20 cellular contexts compared by ENCODE assay signal in the genomic region with DNA sequence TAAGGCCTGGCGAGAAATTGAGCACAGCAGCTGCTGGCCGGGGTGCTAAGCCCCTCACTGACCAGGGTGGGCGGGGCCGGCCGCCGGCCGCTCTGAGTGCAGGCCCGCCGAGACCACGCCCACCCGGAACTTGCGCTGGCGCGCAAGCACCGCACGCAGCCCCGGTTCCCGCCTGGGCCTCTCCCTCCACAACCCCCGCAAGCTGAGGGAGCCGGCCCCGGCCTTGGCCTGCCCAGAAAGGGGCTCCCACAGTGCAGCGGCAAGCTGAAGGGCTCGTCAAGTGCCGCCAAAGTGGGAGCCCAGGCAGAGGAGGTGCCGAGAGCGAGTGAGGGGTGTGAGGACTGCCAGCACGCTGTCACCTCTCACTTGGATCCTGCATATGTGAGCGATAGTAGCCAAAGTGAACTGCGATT.
DNase-seq lines count a peak whose midpoint lies in the region; ATAC-seq and TF ChIP-seq lines count a peak whose summit lies in the region.
"Had no signal": no experiment of that assay in that cellular context is flagged by ENCODE, and none has a peak within 500 bp of the region (broad histone marks: within the 10 kb centered on the region; RNA-seq: fewer than 3 reads in every experiment).

No MANE protein-coding gene starts in this region.

- no peak for TF ChIP-seq CTCF in heart left ventricle (IDR thresholded peaks at IDR 0.05)

- H3K9ac ChIP-seq in iPS-15b (ENCODE audit: low read depth, low read length): no peak overlapping the region
- H3K9ac ChIP-seq: KMS-11 had no signal

- TF ChIP-seq POLR2A in heart left ventricle (IDR thresholded peaks at IDR 0.05): no peak

- H3K4me3 ChIP-seq in heart left ventricle (peak overlapping the region in 1 of 12 donors; percentile 13), iPS-15b (ENCODE audit: low read depth, low read length) (peak overlapping the region; percentile 33)
- H3K4me3 ChIP-seq: dorsolateral prefrontal cortex had no signal

- no peak for ATAC-seq in left ventricle myocardium superior
- no peak for ATAC-seq in heart left ventricle
- ATAC-seq in HG03135 (IDR thresholded peaks at IDR 0.05; ENCODE audit: unreplicated experiment): no peak
- no peak for ATAC-seq in GM18519 (IDR thresholded peaks at IDR 0.05; ENCODE audit: low FRiP score, unreplicated experiment)
- ATAC-seq: activated T-cell treated with anti-CD3 and anti-CD28 coated beads, Interleukin-2, amount 50 U/mL, for 72 hours; CD8-positive, alpha-beta T cell; left lobe of liver; T-cell had no signal

- 67 to 89% (median 82%) methylated on average over 3 to 29 of the region's 29 CpGs for WGBS in heart left ventricle, 4 donors

- H3K27me3 ChIP-seq in heart left ventricle (no peaks in the 10 kb centered on the region), iPS-15b (ENCODE audit: control insufficient read depth, insufficient read depth, low read length) (no peaks in the 10 kb centered on the region)

- intact Hi-C loops in left ventricle myocardium superior (cut with micrococcal nuclease) (no loop called here), heart left ventricle (cut with DNase I) (no loop called here)

- no peak overlapping the region for H3K27ac ChIP-seq in heart left ventricle
- H3K27ac ChIP-seq: dorsolateral prefrontal cortex, KMS-11 had no signal

- H3K36me3 ChIP-seq in heart left ventricle (no peaks in the 10 kb centered on the region), iPS-15b (ENCODE audit: control insufficient read depth, insufficient read depth, low read length) (no peaks in the 10 kb centered on the region)

- H3K4me1 ChIP-seq in heart left ventricle (peaks cover 0 to 2% (median 0%) of the 10 kb centered on the region in 12 donors), iPS-15b (ENCODE audit: control insufficient read depth, insufficient read depth, low read length) (no peaks in the 10 kb centered on the region)

- no peaks in the 10 kb centered on the region for H3K9me3 ChIP-seq in heart left ventricle
- H3K9me3 ChIP-seq in iPS-15b (ENCODE audit: control insufficient read depth, insufficient read depth, low read length): no peaks in the 10 kb centered on the region

- DNase-seq in left ventricle myocardium superior: peak; percentile 24
- no peak for DNase-seq in heart left ventricle
- DNase-seq in NCI-H510A treated with DMSO at 0.1 percent for 48 hours (lab: John Stamatoyannopoulos, UW): peak; percentile 19
- DNase-seq in DMS153 treated with DMSO at 0.1 percent for 48 hours (lab: John Stamatoyannopoulos, UW; ENCODE audit: unreplicated experiment): no peak
- DNase-seq in NCI-H1417 treated with DMSO at 0.1 percent for 48 hours (lab: John Stamatoyannopoulos, UW): no peak
- DNase-seq: activated CD4-positive, alpha-beta memory T cell treated with anti-CD3 and anti-CD28 coated beads, Interleukin-2, amount 10 ng/mL, durations not matched to agents 7 days and 5 days; activated T-cell treated with anti-CD3 and anti-CD28 coated beads, Interleukin-2, amount 50 U/mL, for 72 hours; CD8-positive, alpha-beta T cell; dorsolateral prefrontal cortex; erythroblast; NCI-H1092 treated with DMSO at 0.1 percent for 48 hours; NCI-H2171 treated with DMSO at 0.1 percent for 48 hours; occipital lobe; stimulated activated naive CD4-positive, alpha-beta T cell treated with Interleukin-2 at 50 U/mL for 16 hours had no signal

Comparison
In these comparisons a context has a peak if more than half of its experiments do, and no peak if none do; other contexts are left out.
1. DNase-seq: peak in left ventricle myocardium superior (single experiment) and NCI-H510A treated with DMSO at 0.1 percent for 48 hours (single experiment); none in heart left ventricle (0 of 5), DMS153 treated with DMSO at 0.1 percent for 48 hours (single experiment) and NCI-H1417 treated with DMSO at 0.1 percent for 48 hours (single experiment).